11 cellular contexts compared by ENCODE assay signal in the genomic region with DNA sequence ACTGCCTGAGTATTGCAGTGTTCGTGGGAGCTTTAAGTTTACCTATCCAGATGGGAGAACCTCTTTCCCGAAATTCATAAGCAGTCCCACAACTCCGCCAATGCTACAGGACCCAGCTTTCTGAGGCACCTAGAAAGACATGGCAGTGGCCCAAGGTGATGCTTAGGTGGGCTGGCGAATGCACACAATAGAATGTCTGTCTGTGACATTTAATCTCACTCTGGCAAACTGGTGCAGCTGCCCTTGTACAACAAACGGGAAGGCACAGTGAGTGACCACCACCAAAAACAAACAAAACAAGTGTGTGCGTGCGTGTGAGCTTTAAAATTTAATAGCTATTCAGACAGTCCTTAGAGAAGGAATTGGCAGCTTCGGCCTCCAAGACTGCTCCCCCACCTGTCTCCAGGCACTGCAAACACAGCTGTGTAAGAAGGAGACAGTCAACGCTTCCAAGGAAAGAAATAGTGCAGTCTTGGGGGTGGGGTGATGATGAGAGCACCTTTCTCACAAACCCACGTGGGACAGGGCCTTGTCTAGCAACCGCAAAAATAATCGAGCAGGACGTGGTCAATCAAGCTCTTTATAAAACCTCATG.
DNase-seq lines count a peak whose midpoint lies in the region; ATAC-seq lines count a peak whose summit lies in the region.
"Had no signal": no experiment of that assay in that cellular context is flagged by ENCODE, and none has a peak within 500 bp of the region (broad histone marks: within the 10 kb centered on the region; RNA-seq: fewer than 3 reads in every experiment).

No MANE protein-coding gene starts in this region.

- H3K27me3 Mint-ChIP-seq in dendritic cell treated with granulocyte-macrophage colony-stimulating factor and Interleukin-4, amounts not matched to agents 40 ng/mL and 50 ng/mL, for 4 days, result peaks cover 3% of the 10 kb centered on the region
- peaks cover 8% of the 10 kb centered on the region for H3K27me3 Mint-ChIP-seq in activated T-helper 2 cell treated with anti-CD3 and anti-CD28 coated beads, Interferon-gamma antibody, Interleukin-2, Interleukin-4, amounts not matched to agents 10 μg/mL and 5 μg/mL and 100 μg/mL, durations not matched to agents 14 hours and 24 hours and 36 hours (ENCODE audit: low read depth)
- H3K27me3 Mint-ChIP-seq: CD4-positive, alpha-beta T cell had no signal

- no peak overlapping the region for H3K4me3 Mint-ChIP-seq in dendritic cell treated with granulocyte-macrophage colony-stimulating factor and Interleukin-4, amounts not matched to agents 40 ng/mL and 50 ng/mL, for 4 days
- no peak overlapping the region for H3K4me3 Mint-ChIP-seq in activated T-helper 2 cell treated with anti-CD3 and anti-CD28 coated beads, Interferon-gamma antibody, Interleukin-2, Interleukin-4, amounts not matched to agents 10 μg/mL and 5 μg/mL and 100 μg/mL, durations not matched to agents 14 hours and 24 hours and 36 hours (ENCODE audit: low read depth)

- H3K4me1 Mint-ChIP-seq in dendritic cell treated with granulocyte-macrophage colony-stimulating factor and Interleukin-4, amounts not matched to agents 40 ng/mL and 50 ng/mL, for 4 days (ENCODE audit: low read depth), result peaks cover 49% of the 10 kb centered on the region
- H3K4me1 Mint-ChIP-seq in activated T-helper 2 cell treated with anti-CD3 and anti-CD28 coated beads, Interferon-gamma antibody, Interleukin-2, Interleukin-4, amounts not matched to agents 10 μg/mL and 5 μg/mL and 100 μg/mL, durations not matched to agents 14 hours and 24 hours and 36 hours (ENCODE audit: low read depth), result peaks cover 8% of the 10 kb centered on the region

- ATAC-seq in GM21825 (IDR thresholded peaks at IDR 0.05; ENCODE audit: unreplicated experiment), result no peak

- H3K9me3 Mint-ChIP-seq in dendritic cell treated with granulocyte-macrophage colony-stimulating factor and Interleukin-4, amounts not matched to agents 40 ng/mL and 50 ng/mL, for 4 days, result no peaks in the 10 kb centered on the region
- H3K9me3 Mint-ChIP-seq in activated T-helper 2 cell treated with anti-CD3 and anti-CD28 coated beads, Interferon-gamma antibody, Interleukin-2, Interleukin-4, amounts not matched to agents 10 μg/mL and 5 μg/mL and 100 μg/mL, durations not matched to agents 14 hours and 24 hours and 36 hours, result no peaks in the 10 kb centered on the region
- H3K9me3 Mint-ChIP-seq: CD4-positive, alpha-beta T cell; stimulated activated effector memory CD8-positive, alpha-beta T cell treated with anti-CD3 and anti-CD28 coated beads, Interleukin-12 subunit alpha, Interleukin-12 subunit beta, amount 100 ng/mL, for 72 hours had no signal

- peak overlapping the region; percentile 95 for H3K27ac Mint-ChIP-seq in dendritic cell treated with granulocyte-macrophage colony-stimulating factor and Interleukin-4, amounts not matched to agents 40 ng/mL and 50 ng/mL, for 4 days
- H3K27ac Mint-ChIP-seq in activated T-helper 2 cell treated with anti-CD3 and anti-CD28 coated beads, Interferon-gamma antibody, Interleukin-2, Interleukin-4, amounts not matched to agents 10 μg/mL and 5 μg/mL and 100 μg/mL, durations not matched to agents 14 hours and 24 hours and 36 hours, result no peak overlapping the region
- H3K27ac Mint-ChIP-seq: stimulated activated effector memory CD8-positive, alpha-beta T cell treated with anti-CD3 and anti-CD28 coated beads, Interleukin-12 subunit alpha, Interleukin-12 subunit beta, amount 100 ng/mL, for 72 hours had no signal

- intact Hi-C loops in dendritic cell treated with granulocyte-macrophage colony-stimulating factor and Interleukin-4, amounts not matched to agents 40 ng/mL and 50 ng/mL, for 4 days (cut with micrococcal nuclease), result loop anchor here (5.0 to 10.0 kb wide), 3 partner anchors 188 to 566 kb away; no protein-coding TSS in a partner anchor
- intact Hi-C loops in activated T-helper 2 cell treated with anti-CD3 and anti-CD28 coated beads, Interferon-gamma antibody, Interleukin-2, Interleukin-4, amounts not matched to agents 10 μg/mL and 5 μg/mL and 100 μg/mL, durations not matched to agents 14 hours and 24 hours and 36 hours (cut with micrococcal nuclease), result loop anchor here (10.0 kb wide), 1 partner anchor 214 kb away; no protein-coding TSS in a partner anchor

- peak; percentile 73 for DNase-seq in COLO668 (lab: John Stamatoyannopoulos, UW; ENCODE audit: unreplicated experiment)
- DNase-seq in NCI-H2029 (lab: John Stamatoyannopoulos, UW), result peak; percentile 88
- DNase-seq in retina, result peak; percentile 3
- no peak for DNase-seq in NCI-H187 (lab: John Stamatoyannopoulos, UW)
- no peak for DNase-seq in activated T-helper 2 cell treated with anti-CD3 and anti-CD28 coated beads, Interferon-gamma antibody, Interleukin-2, Interleukin-4, amounts not matched to agents 10 μg/mL and 5 μg/mL and 100 μg/mL, durations not matched to agents 14 hours and 24 hours and 36 hours (ENCODE audit: low spot score)
- no peak for DNase-seq in Ammon's horn (ENCODE audit: low spot score)
- DNase-seq: activated CD4-positive, alpha-beta T cell treated with anti-CD3 and anti-CD28 coated beads, Interleukin-2, amount 50 U/mL, for 1 hour; CD4-positive, alpha-beta T cell had no signal

- H3K36me3 Mint-ChIP-seq in dendritic cell treated with granulocyte-macrophage colony-stimulating factor and Interleukin-4, amounts not matched to agents 40 ng/mL and 50 ng/mL, for 4 days (ENCODE audit: low read depth), result no peaks in the 10 kb centered on the region
- no peaks in the 10 kb centered on the region for H3K36me3 Mint-ChIP-seq in activated T-helper 2 cell treated with anti-CD3 and anti-CD28 coated beads, Interferon-gamma antibody, Interleukin-2, Interleukin-4, amounts not matched to agents 10 μg/mL and 5 μg/mL and 100 μg/mL, durations not matched to agents 14 hours and 24 hours and 36 hours (ENCODE audit: low read depth)
- H3K36me3 Mint-ChIP-seq: stimulated activated effector memory CD8-positive, alpha-beta T cell treated with anti-CD3 and anti-CD28 coated beads, Interleukin-12 subunit alpha, Interleukin-12 subunit beta, amount 100 ng/mL, for 72 hours had no signal

Comparison
In these comparisons a context has a peak if more than half of its experiments do, and no peak if none do; other contexts are left out.
1. DNase-seq: peak in COLO668 (single experiment), NCI-H2029 (single experiment) and retina (single experiment); none in NCI-H187 (0 of 2), activated T-helper 2 cell treated with anti-CD3 and anti-CD28 coated beads, Interferon-gamma antibody, Interleukin-2, Interleukin-4, amounts not matched to agents 10 μg/mL and 5 μg/mL and 100 μg/mL, durations not matched to agents 14 hours and 24 hours and 36 hours (single experiment) and Ammon's horn (single experiment).